ENCODE assay signal across 23 cellular contexts in the genomic region with DNA sequence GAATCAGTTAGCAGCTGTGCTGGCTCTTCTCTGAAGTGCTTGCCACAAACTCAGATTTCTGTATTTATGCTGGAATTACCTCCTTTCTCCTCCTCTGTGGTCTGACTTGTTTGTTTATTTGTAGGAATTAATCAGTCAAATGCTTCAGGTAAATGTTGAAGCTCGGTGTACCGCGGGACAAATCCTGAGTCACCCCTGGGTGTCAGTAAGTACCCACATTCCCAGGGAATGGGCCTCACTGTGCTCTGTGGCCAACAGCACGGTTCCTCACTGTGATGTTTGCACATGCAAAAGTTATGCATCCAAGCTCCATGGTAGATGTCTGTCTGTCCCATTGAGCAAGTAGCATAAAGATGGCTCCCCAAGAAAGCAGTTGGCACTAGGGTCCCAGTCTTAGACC.
DNase-seq lines count a peak whose midpoint lies in the region; ATAC-seq and TF ChIP-seq lines count a peak whose summit lies in the region.
"Had no signal": no experiment of that assay in that cellular context is flagged by ENCODE, and none has a peak within 500 bp of the region (broad histone marks: within the 10 kb centered on the region; RNA-seq: fewer than 3 reads in every experiment).

No MANE protein-coding gene starts in this region.

- H3K4me1 ChIP-seq in Panc1 (ENCODE audit: control insufficient read depth, insufficient read depth, low read length) (peaks cover 13% of the 10 kb centered on the region), neural progenitor cell (peaks cover 8% of the 10 kb centered on the region)

- H3K9me3 ChIP-seq in Panc1 (ENCODE audit: control insufficient read depth, insufficient read depth, low read depth, low read length) (no peaks in the 10 kb centered on the region), neural progenitor cell (ENCODE audit: low read depth) (no peaks in the 10 kb centered on the region)

- H4K20me1 ChIP-seq in neural progenitor cell (ENCODE audit: low read depth), result no peaks in the 10 kb centered on the region

- no peak overlapping the region for H3K4me3 Mint-ChIP-seq in neural progenitor cell
- H3K4me3 Mint-ChIP-seq: activated CD8-positive, alpha-beta T cell treated with anti-CD3 and anti-CD28 coated beads, Interleukin-2, amount 10 ng/mL, durations not matched to agents 7 days and 5 days; activated T-cell treated with anti-CD3 and anti-CD28 coated beads, Interleukin-2, amount 50 U/mL, for 4 hours; B cell; endodermal cell; stimulated activated effector memory CD8-positive, alpha-beta T cell treated with anti-CD3 and anti-CD28 coated beads, Interleukin-12 subunit alpha, Interleukin-12 subunit beta, amount 100 ng/mL, for 72 hours had no signal

- H3K27ac ChIP-seq in Panc1 (ENCODE audit: low read length) (0 out of 2 replicates have a peak overlapping the region, but pooled peaks have one; percentile 44), neural progenitor cell (no peak overlapping the region)

- CTCF ChIA-PET in Panc1 (lab: Charles Lee), result no interaction called here

- peak overlapping the region; percentile 22 for H3K27ac Mint-ChIP-seq in neural progenitor cell
- H3K27ac Mint-ChIP-seq: activated CD8-positive, alpha-beta T cell treated with anti-CD3 and anti-CD28 coated beads, Interleukin-2, amount 10 ng/mL, durations not matched to agents 7 days and 5 days; B cell; endodermal cell; naive B cell; stimulated activated effector memory CD8-positive, alpha-beta T cell treated with anti-CD3 and anti-CD28 coated beads, Interleukin-12 subunit alpha, Interleukin-12 subunit beta, amount 100 ng/mL, for 72 hours had no signal

- DNase-seq in NCI-H82 (lab: John Stamatoyannopoulos, UW), result peak; percentile 2
- no peak for DNase-seq in NCI-H82 treated with DMSO at 0.1 percent for 48 hours (lab: John Stamatoyannopoulos, UW; ENCODE audit: unreplicated experiment)
- no peak for DNase-seq in Panc1 (ENCODE audit: low read depth, low spot score)
- DNase-seq in epithelial cell of esophagus (ENCODE audit: low read depth), result peak; percentile 66
- no peak for DNase-seq in neural progenitor cell (ENCODE audit: low spot score)
- DNase-seq in germinal center (ENCODE audit: low spot score), result no peak
- no peak for DNase-seq in NCI-H187 treated with DMSO at 0.1 percent for 48 hours (lab: John Stamatoyannopoulos, UW)
- DNase-seq: activated CD4-positive, CD25-positive, alpha-beta regulatory T cell treated with anti-CD3 and anti-CD28 coated beads, Interleukin-2, amount 50 U/mL, for 72 hours; activated CD8-positive, alpha-beta T cell treated with anti-CD3 and anti-CD28 coated beads, Interleukin-2, amount 10 ng/mL, durations not matched to agents 7 days and 5 days; activated naive CD4-positive, alpha-beta T cell; activated T-cell treated with anti-CD3 and anti-CD28 coated beads, Interleukin-2, amount 50 U/mL, for 4 hours; amniotic stem cell; DMS53; endodermal cell; GOT3; MV-4-11; naive B cell; PC-3; T-helper 1 cell had no signal

- H3K9me3 Mint-ChIP-seq in neural progenitor cell, result no peaks in the 10 kb centered on the region
- H3K9me3 Mint-ChIP-seq: activated T-cell treated with anti-CD3 and anti-CD28 coated beads, Interleukin-2, amount 50 U/mL, for 4 hours; endodermal cell; naive B cell; stimulated activated effector memory CD8-positive, alpha-beta T cell treated with anti-CD3 and anti-CD28 coated beads, Interleukin-12 subunit alpha, Interleukin-12 subunit beta, amount 100 ng/mL, for 72 hours had no signal

- H3F3A ChIP-seq in neural progenitor cell (ENCODE audit: low read depth), result peaks cover 9% of the 10 kb centered on the region

- ATAC-seq in Panc1 (peak; percentile 49; the same call in 1 of the 2 replicates), GM19324 (IDR thresholded peaks at IDR 0.05; ENCODE audit: low FRiP score, unreplicated experiment) (no peak)
- ATAC-seq: activated CD8-positive, alpha-beta T cell treated with anti-CD3 and anti-CD28 coated beads, Interleukin-2, amount 10 ng/mL, durations not matched to agents 7 days and 5 days; activated T-cell treated with anti-CD3 and anti-CD28 coated beads, Interleukin-2, amount 50 U/mL, for 4 hours; PC-3; stimulated activated effector memory CD8-positive, alpha-beta T cell treated with anti-CD3 and anti-CD28 coated beads, Interleukin-12 subunit alpha, Interleukin-12 subunit beta, amount 100 ng/mL, for 72 hours had no signal

- intact Hi-C loops in Panc1 (cut with micrococcal nuclease; ENCODE audit: unreplicated experiment), result no loop called here

- H3K27me3 ChIP-seq in Panc1 (ENCODE audit: control insufficient read depth, insufficient read depth, low read length) (no peaks in the 10 kb centered on the region), neural progenitor cell (no peaks in the 10 kb centered on the region)

- TF ChIP-seq CTCF in Panc1 (IDR thresholded peaks at IDR 0.05) (no peak), epithelial cell of esophagus (IDR thresholded peaks at IDR 0.05; ENCODE audit: insufficient read depth, low read depth, low read length, missing control alignments) (peak; percentile 20), neural progenitor cell (IDR thresholded peaks at IDR 0.05) (no peak)

- POLR2A ChIA-PET in Panc1 (lab: Charles Lee), result no interaction called here

- H3K36me3 Mint-ChIP-seq in neural progenitor cell, result peaks cover 19% of the 10 kb centered on the region
- H3K36me3 Mint-ChIP-seq: naive B cell had no signal

- H3K36me3 ChIP-seq in Panc1 (ENCODE audit: control insufficient read depth, insufficient read depth, low read length) (no peaks in the 10 kb centered on the region), neural progenitor cell (no peaks in the 10 kb centered on the region)

- in situ Hi-C loops in Panc1 (cut with HindIII; ENCODE audit: low pct_unique_long_range_greater_than_20kb, low sequenced_read_pairs), result no loop called here

- H3K9ac ChIP-seq in neural progenitor cell, result no peak overlapping the region

- H3K4me2 ChIP-seq in neural progenitor cell, result no peak overlapping the region
- H3K4me2 ChIP-seq: smooth muscle cell had no signal

- BruUV-seq in Panc1 (replicated peaks; lab: Mats Ljungman, UMichigan), result no TSS peak

- no peaks in the 10 kb centered on the region for H3K4me1 Mint-ChIP-seq in neural progenitor cell
- H3K4me1 Mint-ChIP-seq: B cell; stimulated activated effector memory CD8-positive, alpha-beta T cell treated with anti-CD3 and anti-CD28 coated beads, Interleukin-12 subunit alpha, Interleukin-12 subunit beta, amount 100 ng/mL, for 72 hours had no signal

- no peaks in the 10 kb centered on the region for H3K27me3 Mint-ChIP-seq in neural progenitor cell (ENCODE audit: insufficient read depth, low read depth)
- H3K27me3 Mint-ChIP-seq: B cell, naive B cell had no signal

- H3K79me2 ChIP-seq in neural progenitor cell (ENCODE audit: low read depth), result no peaks in the 10 kb centered on the region

- H3K4me3 ChIP-seq in Panc1 (ENCODE audit: low read depth in 2 of 2, low read length in 2 of 2) (no peak overlapping the region), epithelial cell of esophagus (ENCODE audit: low read length) (no peak overlapping the region), neural progenitor cell (no peak overlapping the region)
- H3K4me3 ChIP-seq: smooth muscle cell had no signal

- no peak overlapping the region for H2AFZ ChIP-seq in neural progenitor cell (replicated peaks)

Comparison
In these comparisons a context has a peak if more than half of its experiments do, and no peak if none do; other contexts are left out.
1. DNase-seq: peak in NCI-H82 (single experiment) and epithelial cell of esophagus (single experiment); none in NCI-H82 treated with DMSO at 0.1 percent for 48 hours (single experiment), Panc1 (single experiment), neural progenitor cell (single experiment), germinal center (single experiment) and NCI-H187 treated with DMSO at 0.1 percent for 48 hours (single experiment).